18 cellular contexts compared by ENCODE assay signal in the genomic region with DNA sequence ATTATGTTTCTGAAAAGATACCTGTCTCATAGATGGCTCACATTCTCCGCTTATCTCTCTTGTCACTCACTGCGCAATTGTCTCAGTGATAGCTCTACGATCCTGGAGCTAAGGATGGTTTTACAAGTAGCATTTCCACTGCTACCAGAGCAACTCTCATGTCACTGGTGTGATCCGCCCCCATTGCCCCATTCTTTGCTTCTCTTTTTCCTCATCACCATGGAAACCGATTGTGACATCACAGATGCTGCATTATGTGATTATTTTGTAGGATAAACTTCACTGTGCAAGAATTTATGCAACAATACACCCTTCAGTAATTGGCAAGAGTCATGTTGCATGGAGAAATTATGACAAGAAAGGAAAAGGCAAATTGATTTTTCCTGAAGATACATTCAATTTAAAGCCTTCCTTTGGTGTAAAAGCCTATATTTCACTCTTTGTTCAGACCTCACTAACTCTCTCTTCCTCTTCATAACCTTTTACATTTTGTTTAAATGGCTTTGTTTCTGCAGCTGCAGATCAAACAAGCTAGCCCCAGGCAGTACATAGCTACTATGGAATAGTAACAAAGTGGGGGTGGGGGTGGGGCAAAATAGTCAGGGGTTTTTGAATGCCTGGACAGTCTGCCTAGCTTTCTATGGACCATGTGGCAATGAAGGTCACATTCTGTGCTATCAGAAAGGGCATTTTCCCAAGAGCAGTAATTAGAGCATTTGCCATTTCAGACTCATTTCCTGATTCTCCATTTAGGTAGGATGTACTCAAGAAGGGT.
"Had no signal": no experiment of that assay in that cellular context is flagged by ENCODE, and none has a peak within 500 bp of the region (broad histone marks: within the 10 kb centered on the region; RNA-seq: fewer than 3 reads in every experiment).

No MANE protein-coding gene starts in this region.

- H3K4me1 Mint-ChIP-seq: activated CD4-positive, alpha-beta T cell treated with anti-CD3 and anti-CD28 coated beads, Interleukin-2, amount 10 ng/mL, durations not matched to agents 7 days and 5 days; activated naive CD8-positive, alpha-beta T cell treated with anti-CD3 and anti-CD28 coated beads, Interleukin-2, amount 50 U/mL, for 24 hours; memory B cell; naive thymus-derived CD8-positive, alpha-beta T cell had no signal

- H3K9me3 Mint-ChIP-seq: activated CD4-positive, alpha-beta T cell treated with anti-CD3 and anti-CD28 coated beads, Interleukin-2, amount 10 ng/mL, durations not matched to agents 7 days and 5 days; activated naive CD8-positive, alpha-beta T cell treated with anti-CD3 and anti-CD28 coated beads, Interleukin-2, amount 50 U/mL, for 24 hours; T-helper 2 cell treated with Interferon-gamma antibody and Interleukin-4, amounts not matched to agents 5 μg/mL and 100 μg/mL, for 36 hours had no signal

- H3K36me3 Mint-ChIP-seq: memory B cell; naive thymus-derived CD8-positive, alpha-beta T cell had no signal

- H3K4me3 Mint-ChIP-seq: activated CD4-positive, alpha-beta T cell treated with anti-CD3 and anti-CD28 coated beads, Interleukin-2, amount 10 ng/mL, durations not matched to agents 7 days and 5 days; activated naive CD8-positive, alpha-beta T cell treated with anti-CD3 and anti-CD28 coated beads, Interleukin-2, amount 50 U/mL, for 24 hours; memory B cell; naive thymus-derived CD8-positive, alpha-beta T cell; T-helper 2 cell treated with Interferon-gamma antibody and Interleukin-4, amounts not matched to agents 5 μg/mL and 100 μg/mL, for 36 hours had no signal

- H3K27me3 ChIP-seq: hepatocyte, transverse colon had no signal

- H3K4me3 ChIP-seq: gastroesophageal sphincter, hepatocyte, left ventricle myocardium inferior, smooth muscle cell, transverse colon had no signal

- H3K9me3 ChIP-seq: gastroesophageal sphincter, left ventricle myocardium inferior, transverse colon had no signal

- H3K27ac ChIP-seq: gastroesophageal sphincter, hepatocyte, left ventricle myocardium inferior, transverse colon had no signal

- ATAC-seq: activated naive CD8-positive, alpha-beta T cell treated with anti-CD3 and anti-CD28 coated beads, Interleukin-2, amount 50 U/mL, for 24 hours; gastroesophageal sphincter; naive thymus-derived CD8-positive, alpha-beta T cell; stimulated activated naive CD8-positive, alpha-beta T cell treated with anti-CD3 and anti-CD28 coated beads, Interleukin-15, Interleukin-2, amounts not matched to agents 100 U/mL and 50 U/mL, for 24 hours had no signal

- H3K27ac Mint-ChIP-seq: activated CD4-positive, alpha-beta T cell treated with anti-CD3 and anti-CD28 coated beads, Interleukin-2, amount 10 ng/mL, durations not matched to agents 7 days and 5 days; activated naive CD8-positive, alpha-beta T cell treated with anti-CD3 and anti-CD28 coated beads, Interleukin-2, amount 50 U/mL, for 24 hours; memory B cell; naive thymus-derived CD8-positive, alpha-beta T cell; progenitor cell of endocrine pancreas; T-helper 2 cell treated with Interferon-gamma antibody and Interleukin-4, amounts not matched to agents 5 μg/mL and 100 μg/mL, for 36 hours had no signal

- H3K36me3 ChIP-seq: gastroesophageal sphincter, left ventricle myocardium inferior, transverse colon had no signal

- H3K27me3 Mint-ChIP-seq: activated CD4-positive, alpha-beta T cell treated with anti-CD3 and anti-CD28 coated beads, Interleukin-2, amount 10 ng/mL, durations not matched to agents 7 days and 5 days; activated naive CD8-positive, alpha-beta T cell treated with anti-CD3 and anti-CD28 coated beads, Interleukin-2, amount 50 U/mL, for 24 hours had no signal

- DNase-seq: activated CD4-positive, alpha-beta T cell treated with anti-CD3 and anti-CD28 coated beads, Interleukin-2, amount 10 ng/mL, durations not matched to agents 7 days and 5 days; activated naive CD4-positive, alpha-beta T cell; activated naive CD8-positive, alpha-beta T cell treated with anti-CD3 and anti-CD28 coated beads, Interleukin-2, amount 50 U/mL, for 24 hours; aorta; dermis blood vessel endothelial cell; erythroblast; kidney; left ventricle myocardium inferior; naive thymus-derived CD8-positive, alpha-beta T cell; occipital lobe; stimulated activated naive CD8-positive, alpha-beta T cell treated with anti-CD3 and anti-CD28 coated beads, Interleukin-15, Interleukin-2, amounts not matched to agents 100 U/mL and 50 U/mL, for 24 hours; transverse colon had no signal
